ENCODE assay signal across 18 cellular contexts in the genomic region with DNA sequence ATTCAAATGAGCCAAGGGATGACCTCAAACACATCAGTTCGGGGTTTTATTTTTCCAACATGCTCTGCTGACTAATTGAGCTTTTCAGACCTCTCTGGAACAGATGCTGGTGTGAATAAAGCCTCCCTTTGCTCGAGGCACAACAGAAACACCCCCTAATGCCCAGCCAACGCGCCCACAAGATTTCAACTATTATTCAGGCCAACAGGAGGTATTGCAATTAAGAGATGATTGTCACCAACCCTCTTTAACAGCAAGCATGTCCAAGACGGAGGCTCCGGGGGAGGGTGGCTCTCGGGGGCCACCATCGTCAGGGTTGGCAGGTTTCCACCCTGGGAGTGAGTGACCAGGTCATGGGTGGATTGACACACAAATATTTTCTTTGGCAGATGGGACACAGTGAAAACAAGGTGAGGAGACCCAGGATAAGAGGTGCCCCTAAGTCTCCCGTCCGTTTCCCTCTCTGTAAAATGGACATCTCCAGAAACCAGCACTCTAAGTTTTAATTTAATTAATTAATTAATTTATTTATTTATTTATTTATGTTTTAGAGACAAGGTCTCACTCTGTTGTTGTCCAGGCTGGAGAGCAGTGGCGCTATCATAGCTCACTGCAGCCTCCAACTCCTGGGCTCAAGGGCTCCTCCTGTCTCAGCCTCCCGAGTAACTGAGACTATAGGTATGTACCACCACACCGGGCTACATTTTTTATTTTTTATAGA. TPM values are rescaled to one million over a fixed set of nuclear protein-coding genes. Genes with fewer than 3 reads are reported as not detected.
DNase-seq lines count a peak whose midpoint lies in the region; TF ChIP-seq lines count a peak whose summit lies in the region.
"Had no signal": no experiment of that assay in that cellular context is flagged by ENCODE, and none has a peak within 500 bp of the region (broad histone marks: within the 10 kb centered on the region; RNA-seq: fewer than 3 reads in every experiment).

No MANE protein-coding gene starts in this region.

- H3K9me3 Mint-ChIP-seq in nephron progenitor cell (peaks cover 8% of the 10 kb centered on the region), type B pancreatic cell (no peaks in the 10 kb centered on the region)
- H3K9me3 Mint-ChIP-seq: CD4-positive, alpha-beta T cell; HFFc6 had no signal

- TF ChIP-seq EP300 in tibial nerve (IDR thresholded peaks at IDR 0.05), result no peak

- H3K27ac ChIP-seq in tibial nerve, result no peak overlapping the region

- WGBS in tibial nerve, 2 donors, result 49 to 52% methylated on average over 13 of the region's 13 CpGs

- no peak for TF ChIP-seq POLR2A in tibial nerve (IDR thresholded peaks at IDR 0.05)

- H3K4me1 ChIP-seq in tibial nerve, result peaks cover 0 to 12% (median 0%) of the 10 kb centered on the region in 4 donors

- peak overlapping the region; percentile 86 for H3K27ac Mint-ChIP-seq in nephron progenitor cell
- H3K27ac Mint-ChIP-seq in type B pancreatic cell, result no peak overlapping the region
- H3K27ac Mint-ChIP-seq: CD4-positive, alpha-beta T cell; HFFc6 had no signal

- H3K4me1 Mint-ChIP-seq in nephron progenitor cell (peaks cover 70% of the 10 kb centered on the region), type B pancreatic cell (ENCODE audit: unreplicated experiment) (peaks cover 19% of the 10 kb centered on the region)

- H3K27me3 Mint-ChIP-seq in nephron progenitor cell (ENCODE audit: low read depth, poor library complexity) (peaks cover 3% of the 10 kb centered on the region), type B pancreatic cell (peaks cover 6% of the 10 kb centered on the region)
- H3K27me3 Mint-ChIP-seq: CD4-positive, alpha-beta T cell had no signal

- H3K36me3 Mint-ChIP-seq in nephron progenitor cell (ENCODE audit: low read depth) (no peaks in the 10 kb centered on the region), type B pancreatic cell (no peaks in the 10 kb centered on the region)

- no peak overlapping the region for H3K4me3 ChIP-seq in tibial nerve

- DNase-seq in NCI-H748 (lab: John Stamatoyannopoulos, UW; ENCODE audit: unreplicated experiment) (peak; percentile 49), NCI-H748 treated with DMSO at 0.1 percent for 48 hours (lab: John Stamatoyannopoulos, UW) (no peak), astrocyte of the hippocampus (ENCODE audit: low read depth, low spot score) (peak; percentile 58), nephron progenitor cell (peak; percentile 40), type B pancreatic cell (ENCODE audit: extremely low spot score, unreplicated experiment) (no peak), cardiac septum (ENCODE audit: low spot score) (no peak), tibial nerve (ENCODE audit: low spot score in 2 of 2) (no peak)
- no peak for DNase-seq in activated naive CD4-positive, alpha-beta T cell (lab: John Stamatoyannopoulos, UW)
- DNase-seq: Calu3; CD4-positive, alpha-beta T cell; HFFc6; KBM-7; NCI-H1105 treated with DMSO at 0.1 percent for 48 hours; NCI-H1694; NCI-H510A treated with DMSO at 0.1 percent for 48 hours; NK-92 treated with Interleukin-12 subunit alpha and Interleukin-12 subunit beta, amount 100 ng/mL, for 24 hours; OCI-M1; SHP77 had no signal

- TF ChIP-seq CTCF in nephron progenitor cell (IDR thresholded peaks at IDR 0.05) (no peak), type B pancreatic cell (conservative IDR thresholded peaks at IDR 0.05) (peak; percentile 34), tibial nerve (IDR thresholded peaks at IDR 0.05) (no peak)

- intact Hi-C loops in cardiac septum (cut with DNase I), result no loop called here

- peak overlapping the region; percentile 40 for H3K4me3 Mint-ChIP-seq in nephron progenitor cell
- H3K4me3 Mint-ChIP-seq in type B pancreatic cell, result no peak overlapping the region
- H3K4me3 Mint-ChIP-seq: CD4-positive, alpha-beta T cell; HFFc6 had no signal

- no peaks in the 10 kb centered on the region for H3K36me3 ChIP-seq in tibial nerve

- H3K27me3 ChIP-seq in tibial nerve, result no peaks in the 10 kb centered on the region

- H3K9me3 ChIP-seq in tibial nerve, result peaks cover 0 to 8% (median 0%) of the 10 kb centered on the region in 4 donors

RNA-seq across cellular contexts. Expression of gene MAP1LC3B2, which starts 56.1 kb away (rescaled TPM):
- total RNA-seq in type B pancreatic cell (ENCODE audit: low replicate concordance) (1.0 TPM in 1 of 2 replicates, not detected in the other), cardiac septum (1.9 TPM), tibial nerve (1 to 10 TPM in 1 of 4 donors, under 1 TPM in 1, not detected in 2; 0.98 to 1.7 TPM)

Comparison
In these comparisons a context has a peak if more than half of its experiments do, and no peak if none do; other contexts are left out.
1. DNase-seq: peak in NCI-H748 (single experiment), astrocyte of the hippocampus (single experiment) and nephron progenitor cell (single experiment); none in NCI-H748 treated with DMSO at 0.1 percent for 48 hours (single experiment), type B pancreatic cell (single experiment), activated naive CD4-positive, alpha-beta T cell (0 of 4), cardiac septum (single experiment) and tibial nerve (0 of 2).